In genomic region chr20:50673146-50673830, GRCh38 we compare ENCODE assay signal across 20 cellular contexts. TPM values are rescaled to one million over a fixed set of nuclear protein-coding genes. Genes with fewer than 3 reads are reported as not detected.
A peak's percentile ranks its signal among the peaks of the same experiment; 100 is the strongest.
DNase-seq lines count a peak whose midpoint lies in the region; ATAC-seq and TF ChIP-seq lines count a peak whose summit lies in the region.
"Had no signal": no experiment of that assay in that cellular context is flagged by ENCODE, and none has a peak within 500 bp of the region (broad histone marks: within the 10 kb centered on the region; RNA-seq: fewer than 3 reads in every experiment).

No MANE protein-coding gene starts in this region.

- no TSS peak for BruUV-seq in PC-3 (replicated peaks; lab: Mats Ljungman, UMichigan)

- no peaks in the 10 kb centered on the region for H3F3A ChIP-seq in PC-3 (ENCODE audit: low read length, unreplicated experiment)

- intact Hi-C loops in PC-3 (cut with micrococcal nuclease), result no loop called here

- H3K4me2 ChIP-seq in PC-3 (ENCODE audit: low read length), result no peak overlapping the region

- POLR2A ChIA-PET in PC-3 (lab: Charles Lee; ENCODE audit: unreplicated experiment), result no interaction called here

- H3K79me2 ChIP-seq in PC-3 (ENCODE audit: low read length), result no peaks in the 10 kb centered on the region

- H2AFZ ChIP-seq in PC-3 (ENCODE audit: low read length), result no peak overlapping the region

- CTCF ChIA-PET in PC-3 (lab: Charles Lee), result no interaction called here

- H3K9me2 ChIP-seq in PC-3 (replicated peaks; ENCODE audit: low read length), result no peaks in the 10 kb centered on the region

- H3K27me3 ChIP-seq in WERI-Rb-1 (ENCODE audit: insufficient read depth, low read depth, severe bottlenecking) (no peaks in the 10 kb centered on the region), PC-3 (ENCODE audit: low read length) (no peaks in the 10 kb centered on the region)
- H3K27me3 ChIP-seq: SJCRH30 had no signal

- no peaks in the 10 kb centered on the region for H3K9me3 ChIP-seq in WERI-Rb-1 (ENCODE audit: severe bottlenecking)
- no peaks in the 10 kb centered on the region for H3K9me3 ChIP-seq in PC-3 (ENCODE audit: low read length)
- H3K9me3 ChIP-seq: lower lobe of right lung, psoas muscle, SJCRH30 had no signal

- H3K4me3 ChIP-seq in WERI-Rb-1 (ENCODE audit: low read depth, low read length), result no peak overlapping the region
- no peak overlapping the region for H3K4me3 ChIP-seq in PC-3 (ENCODE audit: low read length)
- H3K4me3 ChIP-seq: lower lobe of right lung, psoas muscle, SJCRH30 had no signal

- DNase-seq in D341Med (ENCODE audit: low spot score), result peak; percentile 19
- DNase-seq in WERI-Rb-1, result peak; percentile 31
- DNase-seq in kidney tubule cell (ENCODE audit: low spot score), result peak; percentile 94
- peak; percentile 92 for DNase-seq in renal cortical epithelial cell (ENCODE audit: low read depth)
- no peak for DNase-seq in PC-3
- DNase-seq in GM19238 (ENCODE audit: insufficient read length, low spot score), result no peak
- no peak for DNase-seq in G401 (ENCODE audit: low spot score)
- DNase-seq in COLO668 (lab: John Stamatoyannopoulos, UW; ENCODE audit: unreplicated experiment), result no peak
- DNase-seq: activated CD4-positive, alpha-beta T cell treated with anti-CD3 and anti-CD28 coated beads for 1 hour; activated effector memory CD4-positive, alpha-beta T cell treated with anti-CD3 and anti-CD28 coated beads, Interleukin-2, amount 50 U/mL, for 16 hours; amygdala; CD4-positive, alpha-beta memory T cell; effector memory CD8-positive, alpha-beta T cell; lower lobe of right lung; naive B cell; NCI-H1694; NCI-H2227 treated with DMSO at 0.1 percent for 48 hours; psoas muscle; SJCRH30 had no signal

- H3K36me3 ChIP-seq in WERI-Rb-1, result no peaks in the 10 kb centered on the region
- no peaks in the 10 kb centered on the region for H3K36me3 ChIP-seq in PC-3 (ENCODE audit: low read depth, low read length)
- H3K36me3 ChIP-seq: lower lobe of right lung, SJCRH30 had no signal

- in situ Hi-C loops in G401 (cut with HindIII; ENCODE audit: low sequenced_read_pairs), result no loop called here

- H3K9ac ChIP-seq in PC-3 (ENCODE audit: low read length), result no peak overlapping the region

- ATAC-seq in PC-3, result no peak
- ATAC-seq: effector memory CD8-positive, alpha-beta T cell; lower lobe of right lung; psoas muscle had no signal

- H3K4me1 ChIP-seq in PC-3 (ENCODE audit: insufficient read depth, low read length), result peaks cover 24% of the 10 kb centered on the region
- H3K4me1 ChIP-seq: lower lobe of right lung, psoas muscle had no signal

- H3K27ac ChIP-seq in WERI-Rb-1 (no peak overlapping the region), PC-3 (ENCODE audit: low read length) (no peak overlapping the region)
- H3K27ac ChIP-seq: lower lobe of right lung, psoas muscle, SJCRH30 had no signal

- TF ChIP-seq CTCF in WERI-Rb-1 (IDR thresholded peaks at IDR 0.05; ENCODE audit: low read depth, low read length) (no peak), PC-3 (conservative IDR thresholded peaks at IDR 0.05; ENCODE audit: low read depth, low read length) (no peak)

- H4K20me1 ChIP-seq in PC-3 (ENCODE audit: low read length), result no peaks in the 10 kb centered on the region

RNA-seq across cellular contexts. Expression of gene RIPOR3, which starts 18.1 kb away (rescaled TPM):
- total RNA-seq in renal cortical epithelial cell, result 0.35 and 0.65 TPM in 2 replicates
- total RNA-seq in PC-3 (2014; rRNA removed), result 0.04 TPM in 1 of 2 replicates, not detected in the other
- total RNA-seq in G401 (2014; rRNA removed; shearing (Covaris generic)), result 6.9 and 7.4 TPM in 2 replicates
- total RNA-seq: CD4-positive, alpha-beta memory T cell; T-helper 2 cell treated with Interferon-gamma antibody and Interleukin-4, amounts not matched to agents 100 ng/mL and 5 ng/mL, for 36 hours had no signal

RNA-seq across cellular contexts. Expression of gene PARD6B, which starts 58.1 kb away (rescaled TPM):
- total RNA-seq in renal cortical epithelial cell (31.3 and 57.4 TPM in 2 replicates), PC-3 (2014; rRNA removed) (3.7 and 4.3 TPM in 2 replicates)
- 30.0 and 43.3 TPM in 2 replicates for total RNA-seq in G401 (2014; rRNA removed; shearing (Covaris generic))

Comparison
In these comparisons a context has a peak if more than half of its experiments do, and no peak if none do; other contexts are left out.
1. DNase-seq: peak in D341Med (single experiment), WERI-Rb-1 (single experiment), kidney tubule cell (single experiment) and renal cortical epithelial cell (single experiment); none in PC-3 (single experiment), GM19238 (single experiment), G401 (single experiment) and COLO668 (single experiment).